Comparison of ENCODE assay signal across 1 cellular context in genomic region chr3:45817788-45818523, GRCh38.
TF ChIP-seq lines count a peak whose summit lies in the region.

No MANE protein-coding gene starts in this region.

TF ChIP-seq in SK-N-SH, 30 proteins besides CTCF, POLR2A, EP300 and RAD21 (continued from another document):
- TF ChIP-seq REST (IDR thresholded peaks at IDR 0.05; ENCODE audit: low read depth, low read length) (no peak), NRF1 (IDR thresholded peaks at IDR 0.05; ENCODE audit: low read depth, low read length) (no peak), NFIC (IDR thresholded peaks at IDR 0.05; ENCODE audit: borderline replicate concordance) (peak; percentile 77), FOXJ3 (CRISPR knock-in tag; IDR thresholded peaks at IDR 0.05) (no peak), RCOR1 (IDR thresholded peaks at IDR 0.05; ENCODE audit: low read length) (no peak), ZBTB33 (IDR thresholded peaks at IDR 0.05; ENCODE audit: borderline replicate concordance, low read depth) (no peak), TCF12 (IDR thresholded peaks at IDR 0.05) (peak; percentile 83), MEF2A (IDR thresholded peaks at IDR 0.05; ENCODE audit: borderline replicate concordance, low read depth) (peak; percentile 97), IRF3 (IDR thresholded peaks at IDR 0.05; ENCODE audit: low read depth, low read length) (no peak), SIN3A (IDR thresholded peaks at IDR 0.05; ENCODE audit: borderline replicate concordance, low read depth, low read length) (no peak)
